Comparison of ENCODE assay signal across 1 cellular context in genomic region chrX:17839269-17839668, GRCh38.
TF ChIP-seq lines count a peak whose summit lies in the region.

No MANE protein-coding gene starts in this region.

TF ChIP-seq in IMR-90, 13 proteins besides CTCF, POLR2A, EP300 and RAD21 (continued from another document):
- TF ChIP-seq RFX5 (IDR thresholded peaks at IDR 0.05; ENCODE audit: low read depth, low read length) (no peak), CHD1 (IDR thresholded peaks at IDR 0.05; ENCODE audit: low read depth, low read length) (no peak), BHLHE40 (IDR thresholded peaks at IDR 0.05; ENCODE audit: low read depth, low read length) (no peak), USF2 (IDR thresholded peaks at IDR 0.05; ENCODE audit: low read depth, low read length) (no peak), SMC3 (IDR thresholded peaks at IDR 0.05; ENCODE audit: low read depth, low read length) (no peak), FOS (IDR thresholded peaks at IDR 0.05; ENCODE audit: low read depth, low read length) (no peak)
